1 cellular context compared by ENCODE assay signal in genomic region chr17:31437720-31438400, GRCh38.
TF ChIP-seq lines count a peak whose summit lies in the region.

No MANE protein-coding gene starts in this region.

TF ChIP-seq in HCT116, 20 proteins besides CTCF, POLR2A, EP300 and RAD21 (continued from another document):
- TF ChIP-seq ATF3 (IDR thresholded peaks at IDR 0.05) (no peak), YY1 (IDR thresholded peaks at IDR 0.05; ENCODE audit: extremely low read depth, insufficient replicate concordance, low read depth, low read length) (no peak), FOSL1 (IDR thresholded peaks at IDR 0.05; ENCODE audit: low read depth) (no peak), JUND (IDR thresholded peaks at IDR 0.05) (no peak), EZH2phosphoT487 (IDR thresholded peaks at IDR 0.05; ENCODE audit: borderline replicate concordance) (no peak), MAX (IDR thresholded peaks at IDR 0.05) (no peak), POLR2AphosphoS5 (IDR thresholded peaks at IDR 0.05; ENCODE audit: low read depth, low read length) (no peak), EGR1 (IDR thresholded peaks at IDR 0.05; ENCODE audit: low read depth) (no peak), SRF (IDR thresholded peaks at IDR 0.05; ENCODE audit: low read depth) (no peak)
